17 cellular contexts compared by ENCODE assay signal in the genomic region with DNA sequence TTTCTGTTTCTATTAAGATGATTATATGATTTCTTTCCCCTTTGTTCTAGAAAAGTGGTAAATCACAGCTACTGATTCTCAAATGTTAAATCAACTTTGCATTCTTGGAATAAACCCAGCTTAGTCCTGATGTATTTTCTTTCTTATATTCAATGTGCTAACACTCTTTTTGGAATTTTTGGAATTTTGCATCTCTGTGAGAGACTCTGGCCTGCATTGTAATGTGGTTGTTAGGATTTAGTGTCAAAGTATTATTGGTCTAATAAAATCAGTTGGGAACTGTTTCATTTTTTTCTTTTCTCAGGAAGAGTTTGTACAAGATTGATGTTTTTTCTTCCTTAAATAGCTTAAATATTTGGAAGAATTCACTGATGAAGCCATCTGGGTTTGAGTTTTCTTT.
A peak's percentile ranks its signal among the peaks of the same experiment; 100 is the strongest.
DNase-seq lines count a peak whose midpoint lies in the region; ATAC-seq and TF ChIP-seq lines count a peak whose summit lies in the region.
"Had no signal": no experiment of that assay in that cellular context is flagged by ENCODE, and none has a peak within 500 bp of the region (broad histone marks: within the 10 kb centered on the region; RNA-seq: fewer than 3 reads in every experiment).

No MANE protein-coding gene starts in this region.

- H3K27me3 ChIP-seq in adipocyte (replicated peaks; ENCODE audit: control insufficient read depth, insufficient read depth, low read length) (peaks cover 3% of the 10 kb centered on the region), Peyer's patch (no peaks in the 10 kb centered on the region)
- H3K27me3 ChIP-seq: BLaER1 treated with 17β-estradiol and CSF1 and Interleukin-3, amounts not matched to agents 10 nM and 100 nM had no signal

- H3K9ac ChIP-seq in adipocyte (ENCODE audit: low read length) = no peak overlapping the region
- H3K9ac ChIP-seq: BLaER1 treated with 17β-estradiol and CSF1 and Interleukin-3, amounts not matched to agents 10 nM and 100 nM had no signal

- H3K4me1 ChIP-seq in adipocyte (ENCODE audit: control insufficient read depth, insufficient read depth, low read length) (no peaks in the 10 kb centered on the region), Peyer's patch (no peaks in the 10 kb centered on the region)
- H3K4me1 ChIP-seq: A549 had no signal

- H3K9me3 ChIP-seq in adipocyte (ENCODE audit: control insufficient read depth, low read length) (peaks cover 17% of the 10 kb centered on the region), Peyer's patch (no peaks in the 10 kb centered on the region)
- H3K9me3 ChIP-seq: A549 had no signal

- H3K27ac Mint-ChIP-seq in osteocyte (ENCODE audit: unreplicated experiment) = peak overlapping the region; percentile 77
- H3K27ac Mint-ChIP-seq: CD8-positive, alpha-beta T cell; HFFc6 had no signal

- H3K4me3 ChIP-seq in AG10803 (ENCODE audit: low read length) (no peak overlapping the region), adipocyte (ENCODE audit: low read length) (no peak overlapping the region), Peyer's patch (no peak overlapping the region)
- H3K4me3 ChIP-seq: A549; BLaER1 treated with 17β-estradiol and CSF1 and Interleukin-3, amounts not matched to agents 10 nM and 100 nM had no signal

- no peaks in the 10 kb centered on the region for H3K27me3 Mint-ChIP-seq in osteocyte (ENCODE audit: unreplicated experiment)

- TF ChIP-seq CTCF in AG10803 (conservative IDR thresholded peaks at IDR 0.05; ENCODE audit: low read length) (no peak), osteocyte (IDR thresholded peaks at IDR 0.05) (no peak), Peyer's patch (IDR thresholded peaks at IDR 0.05) (no peak)

- H3K4me1 Mint-ChIP-seq in osteocyte (ENCODE audit: unreplicated experiment) = peaks cover 34% of the 10 kb centered on the region

- H3K4me3 Mint-ChIP-seq in osteocyte (ENCODE audit: unreplicated experiment) = no peak overlapping the region
- H3K4me3 Mint-ChIP-seq: CD8-positive, alpha-beta T cell; HFFc6 had no signal

- ATAC-seq in GM18502 (IDR thresholded peaks at IDR 0.05; ENCODE audit: poor library complexity, unreplicated experiment) = no peak
- ATAC-seq: A549; CD8-positive, alpha-beta T cell; HCT116 had no signal

- H3K36me3 ChIP-seq in adipocyte (ENCODE audit: control insufficient read depth, insufficient read depth, low read length, severe bottlenecking) (no peaks in the 10 kb centered on the region), Peyer's patch (no peaks in the 10 kb centered on the region)
- H3K36me3 ChIP-seq: BLaER1 treated with 17β-estradiol and CSF1 and Interleukin-3, amounts not matched to agents 10 nM and 100 nM had no signal

- peak; percentile 84 for DNase-seq in AG10803 (ENCODE audit: low read depth)
- DNase-seq in GM04503 (ENCODE audit: low read depth) = peak; percentile 43
- DNase-seq in adipocyte (ENCODE audit: low read depth) = peak; percentile 31
- no peak for DNase-seq in osteocyte (ENCODE audit: extremely low spot score, unreplicated experiment)
- DNase-seq in Peyer's patch = no peak
- DNase-seq in islet precursor cell = no peak
- DNase-seq: Calu3; CD8-positive, alpha-beta T cell; DMS79 treated with DMSO at 0.1 percent for 48 hours; GOT3; H7; HFFc6 had no signal

- H3K27ac ChIP-seq in Peyer's patch = no peak overlapping the region
- H3K27ac ChIP-seq: 22Rv1; A549; BLaER1 treated with 17β-estradiol and CSF1 and Interleukin-3, amounts not matched to agents 10 nM and 100 nM had no signal

- peaks cover 7% of the 10 kb centered on the region for H3K9me3 Mint-ChIP-seq in osteocyte (ENCODE audit: unreplicated experiment)

- no peaks in the 10 kb centered on the region for H3K36me3 Mint-ChIP-seq in osteocyte (ENCODE audit: unreplicated experiment)
- H3K36me3 Mint-ChIP-seq: CD8-positive, alpha-beta T cell had no signal

- TF ChIP-seq POLR2A in Peyer's patch (IDR thresholded peaks at IDR 0.05) = no peak

Comparison
In these comparisons a context has a peak if more than half of its experiments do, and no peak if none do; other contexts are left out.
1. DNase-seq: peak in AG10803 (single experiment), GM04503 (single experiment) and adipocyte (single experiment); none in osteocyte (single experiment), Peyer's patch (0 of 3) and islet precursor cell (single experiment).